In the genomic region with DNA sequence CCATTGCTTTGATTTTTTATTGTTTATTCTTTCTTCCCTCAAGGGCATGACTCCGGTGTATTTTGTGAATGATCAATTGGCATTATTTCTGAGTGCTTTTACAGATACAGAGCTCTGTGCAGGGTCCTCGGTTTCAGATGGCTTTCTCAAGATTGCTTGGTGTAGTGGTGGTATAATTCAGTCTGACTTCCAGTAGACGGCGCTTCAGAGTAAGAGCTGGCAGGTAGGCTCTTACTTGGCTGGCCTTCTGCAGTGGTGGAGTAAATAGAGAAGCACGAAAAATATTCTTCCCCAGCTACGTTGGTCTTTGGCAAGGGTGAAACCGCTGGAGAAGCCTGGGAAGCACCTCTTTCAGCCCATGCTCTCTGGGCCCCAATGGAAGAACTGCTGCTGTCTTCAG, we compare ENCODE assay signal across 16 cellular contexts.
DNase-seq lines count a peak whose midpoint lies in the region; TF ChIP-seq lines count a peak whose summit lies in the region.
"Had no signal": no experiment of that assay in that cellular context is flagged by ENCODE, and none has a peak within 500 bp of the region (broad histone marks: within the 10 kb centered on the region; RNA-seq: fewer than 3 reads in every experiment).

No MANE protein-coding gene starts in this region.

- POLR2A ChIA-PET in OCI-LY7 (lab: Charles Lee): no interaction called here

- no peaks in the 10 kb centered on the region for H3K36me3 ChIP-seq in OCI-LY1 (ENCODE audit: insufficient read depth, low read length)
- no peaks in the 10 kb centered on the region for H3K36me3 ChIP-seq in testis (ENCODE audit: low read depth, missing control alignments)
- no peaks in the 10 kb centered on the region for H3K36me3 ChIP-seq in OCI-LY7 (ENCODE audit: insufficient read depth, low read length)
- no peaks in the 10 kb centered on the region for H3K36me3 ChIP-seq in uterus
- H3K36me3 ChIP-seq: BLaER1 treated with 17β-estradiol and CSF1 and Interleukin-3, amounts not matched to agents 10 nM and 100 nM had no signal

- no peak overlapping the region for H4K8ac ChIP-seq in H9 (replicated peaks; ENCODE audit: insufficient read length, low read depth, low read length)

- H2BK15ac ChIP-seq in H9 (ENCODE audit: low read depth, low read length): no peak overlapping the region

- H2AK5ac ChIP-seq in H9 (ENCODE audit: insufficient read length, low read length): no peak overlapping the region

- H3K9me2 ChIP-seq in OCI-LY1 (ENCODE audit: low read depth, low read length) (no peaks in the 10 kb centered on the region), OCI-LY7 (ENCODE audit: insufficient read depth, low read length) (no peaks in the 10 kb centered on the region; the same call in 1 of the 2 replicates)

- no peaks in the 10 kb centered on the region for H3K79me1 ChIP-seq in H9 (ENCODE audit: insufficient read depth, low read depth, low read length, poor library complexity, severe bottlenecking)

- no peaks in the 10 kb centered on the region for H3K27me3 ChIP-seq in H9 (ENCODE audit: insufficient read depth, low read length)
- no peaks in the 10 kb centered on the region for H3K27me3 ChIP-seq in OCI-LY1 (ENCODE audit: insufficient read depth, low read length)
- no peaks in the 10 kb centered on the region for H3K27me3 ChIP-seq in testis
- no peaks in the 10 kb centered on the region for H3K27me3 ChIP-seq in uterus
- H3K27me3 ChIP-seq: BLaER1 treated with 17β-estradiol and CSF1 and Interleukin-3, amounts not matched to agents 10 nM and 100 nM had no signal

- no peak overlapping the region for H2BK20ac ChIP-seq in H9 (ENCODE audit: low read depth, low read length, poor library complexity, severe bottlenecking)

- no peak overlapping the region for H3K4ac ChIP-seq in H9 (ENCODE audit: low read depth, low read length)

- no peak overlapping the region for H3K14ac ChIP-seq in H9 (ENCODE audit: insufficient read depth, low read length)

- no peaks in the 10 kb centered on the region for H3K79me2 ChIP-seq in H9 (ENCODE audit: insufficient read depth, low read length)
- H3K79me2 ChIP-seq in OCI-LY1 (ENCODE audit: insufficient read depth, low read length): no peaks in the 10 kb centered on the region
- no peaks in the 10 kb centered on the region for H3K79me2 ChIP-seq in OCI-LY7 (ENCODE audit: insufficient read depth, low read depth, low read length)

- no peaks in the 10 kb centered on the region for H3F3A ChIP-seq in OCI-LY1 (ENCODE audit: insufficient read depth, low read length)

- CTCF ChIA-PET in OCI-LY7 (lab: Charles Lee; ENCODE audit: unreplicated experiment): no interaction called here

- H3K9me3 ChIP-seq in H9 (ENCODE audit: control insufficient read depth, low read depth, low read length) (no peaks in the 10 kb centered on the region), OCI-LY1 (ENCODE audit: low read length) (no peaks in the 10 kb centered on the region), testis (no peaks in the 10 kb centered on the region), OCI-LY7 (ENCODE audit: low read length) (no peaks in the 10 kb centered on the region), uterus (no peaks in the 10 kb centered on the region)
- H3K9me3 ChIP-seq: A549; BLaER1 treated with 17β-estradiol and CSF1 and Interleukin-3, amounts not matched to agents 10 nM and 100 nM had no signal

- no peak overlapping the region for H3K4me2 ChIP-seq in H9 (ENCODE audit: insufficient read depth, insufficient read length, low read length)
- no peak overlapping the region for H3K4me2 ChIP-seq in OCI-LY1 (ENCODE audit: low read length)
- no peak overlapping the region for H3K4me2 ChIP-seq in OCI-LY7 (ENCODE audit: low read length)
- H3K4me2 ChIP-seq: A549; BLaER1 treated with 17β-estradiol and CSF1 and Interleukin-3, amounts not matched to agents 10 nM and 100 nM had no signal

- H3K27ac Mint-ChIP-seq in H9 (no peak overlapping the region), endothelial cell (ENCODE audit: unreplicated experiment) (no peak overlapping the region)

- no peak overlapping the region for H3K4me3 ChIP-seq in OCI-LY1 (ENCODE audit: low read depth, low read length, poor library complexity, severe bottlenecking)
- H3K4me3 ChIP-seq in epithelial cell of proximal tubule (ENCODE audit: low read depth, low read length): no peak overlapping the region
- no peak overlapping the region for H3K4me3 ChIP-seq in testis
- H3K4me3 ChIP-seq in OCI-LY7 (ENCODE audit: low read depth, low read length, poor library complexity, severe bottlenecking): no peak overlapping the region
- no peak overlapping the region for H3K4me3 ChIP-seq in uterus
- H3K4me3 ChIP-seq: A549; BLaER1 treated with 17β-estradiol and CSF1 and Interleukin-3, amounts not matched to agents 10 nM and 100 nM; K562 had no signal

- H4K5ac ChIP-seq in H9 (ENCODE audit: insufficient read length, low read depth, low read length): no peak overlapping the region

- H3K9ac ChIP-seq in H9 (ENCODE audit: extremely low read depth, insufficient read length, low read length): no peak overlapping the region
- H3K9ac ChIP-seq in OCI-LY1 (ENCODE audit: low read length): no peak overlapping the region
- H3K9ac ChIP-seq: BLaER1 treated with 17β-estradiol and CSF1 and Interleukin-3, amounts not matched to agents 10 nM and 100 nM had no signal

- no peak overlapping the region for H2BK12ac ChIP-seq in H9 (ENCODE audit: insufficient read length, low read depth, low read length)

- H3K27ac ChIP-seq in 22Rv1: no peak overlapping the region
- no peak overlapping the region for H3K27ac ChIP-seq in H9 (ENCODE audit: insufficient read length, low read depth, low read length)
- no peak overlapping the region for H3K27ac ChIP-seq in OCI-LY1 (ENCODE audit: low read depth, low read length, poor library complexity, severe bottlenecking)
- H3K27ac ChIP-seq in testis: no peak overlapping the region
- no peak overlapping the region for H3K27ac ChIP-seq in OCI-LY7 (ENCODE audit: low read depth, low read length, poor library complexity, severe bottlenecking)
- no peak overlapping the region for H3K27ac ChIP-seq in uterus
- H3K27ac ChIP-seq: A549; BLaER1 treated with 17β-estradiol and CSF1 and Interleukin-3, amounts not matched to agents 10 nM and 100 nM had no signal

- DNase-seq in H9 (peak; percentile 45), epithelial cell of proximal tubule (ENCODE audit: low read depth) (no peak), testis (no peak), OCI-LY7 (ENCODE audit: low spot score) (no peak), uterus (no peak), endothelial cell (ENCODE audit: low spot score) (no peak)
- DNase-seq: GF-D8, NCI-H1436 treated with DMSO at 0.1 percent for 48 hours, NCI-H82, SHP77, T-helper 1 cell had no signal

- intact Hi-C loops in testis (cut with DNase I; ENCODE audit: low total_unique reads) (no loop called here), OCI-LY7 (cut with micrococcal nuclease; ENCODE audit: unreplicated experiment) (no loop called here), uterus (cut with DNase I; ENCODE audit: low total_unique reads) (no loop called here)

- no peaks in the 10 kb centered on the region for H3K9me3 Mint-ChIP-seq in H9
- no peaks in the 10 kb centered on the region for H3K9me3 Mint-ChIP-seq in endothelial cell (ENCODE audit: unreplicated experiment)

- H3K4me1 ChIP-seq in H9 (ENCODE audit: insufficient read depth, low read length) (no peaks in the 10 kb centered on the region), OCI-LY1 (ENCODE audit: insufficient read depth, low read length, severe bottlenecking) (no peaks in the 10 kb centered on the region), testis (no peaks in the 10 kb centered on the region), OCI-LY7 (ENCODE audit: insufficient read depth, low read length, poor library complexity, severe bottlenecking) (no peaks in the 10 kb centered on the region), uterus (no peaks in the 10 kb centered on the region)
- H3K4me1 ChIP-seq: A549; BLaER1 treated with 17β-estradiol and CSF1 and Interleukin-3, amounts not matched to agents 10 nM and 100 nM had no signal

- H3K4me3 Mint-ChIP-seq in H9 (no peak overlapping the region), endothelial cell (ENCODE audit: unreplicated experiment) (no peak overlapping the region)

- H3K18ac ChIP-seq in H9 (ENCODE audit: insufficient read length, low read depth, low read length): no peak overlapping the region

- no peaks in the 10 kb centered on the region for H3K27me3 Mint-ChIP-seq in H9 (ENCODE audit: low read depth)
- no peaks in the 10 kb centered on the region for H3K27me3 Mint-ChIP-seq in endothelial cell (ENCODE audit: unreplicated experiment)

- TF ChIP-seq CTCF in 22Rv1 (IDR thresholded peaks at IDR 0.05): peak; percentile 25; the same call in 1 of the 2 replicates
- TF ChIP-seq CTCF in H9 (conservative IDR thresholded peaks at IDR 0.05): peak; percentile 63; the same call in 2 of the 3 replicates
- TF ChIP-seq CTCF in OCI-LY1 (IDR thresholded peaks at IDR 0.05; ENCODE audit: low read length): peak; percentile 42; the same call in 1 of the 2 replicates
- TF ChIP-seq CTCF in epithelial cell of proximal tubule (conservative IDR thresholded peaks at IDR 0.05; ENCODE audit: low read depth, low read length): peak; percentile 10
- no peak for TF ChIP-seq CTCF in testis (IDR thresholded peaks at IDR 0.05)
- no peak for TF ChIP-seq CTCF in OCI-LY7 (conservative IDR thresholded peaks at IDR 0.05; ENCODE audit: low read length)
- TF ChIP-seq CTCF in uterus (IDR thresholded peaks at IDR 0.05): no peak
- TF ChIP-seq CTCF in endothelial cell (IDR thresholded peaks at IDR 0.05; ENCODE audit: unreplicated experiment): no peak

- no peak for TF ChIP-seq POLR2A in testis (IDR thresholded peaks at IDR 0.05)
- no peak for TF ChIP-seq POLR2A in uterus (IDR thresholded peaks at IDR 0.05)

- no peak overlapping the region for H3K56ac ChIP-seq in H9 (ENCODE audit: insufficient read length, low read depth, low read length)

- H4K20me1 ChIP-seq in H9 (ENCODE audit: control insufficient read depth, insufficient read depth, insufficient read length): no peaks in the 10 kb centered on the region
- H4K20me1 ChIP-seq in OCI-LY1 (ENCODE audit: insufficient read depth, low read length): no peaks in the 10 kb centered on the region
- H4K20me1 ChIP-seq in OCI-LY7 (ENCODE audit: insufficient read depth, low read length): no peaks in the 10 kb centered on the region
- H4K20me1 ChIP-seq: BLaER1 treated with 17β-estradiol and CSF1 and Interleukin-3, amounts not matched to agents 10 nM and 100 nM had no signal

- no peak overlapping the region for H2BK120ac ChIP-seq in H9 (ENCODE audit: low read depth, low read length, poor library complexity, severe bottlenecking)

- H3K23ac ChIP-seq in H9 (ENCODE audit: insufficient read length, low read depth, low read length): no peak overlapping the region

- no peak overlapping the region for H3T11ph ChIP-seq in H9 (ENCODE audit: low read length)

- H3K23me2 ChIP-seq in H9 (ENCODE audit: insufficient read length, low read depth, low read length, poor library complexity, severe bottlenecking): no peaks in the 10 kb centered on the region

- no CpG with 5 or more reads among the region's 7 CpGs for WGBS in H9 (ENCODE audit: extremely low coverage, insufficient read length, low lambda C conversion rate)
- 66 to 69% methylated on average over 7 of the region's 7 CpGs for WGBS in testis, 2 donors

- no peak overlapping the region for H4K91ac ChIP-seq in H9 (ENCODE audit: insufficient read length, low read depth, low read length)

- no peak overlapping the region for H2AFZ ChIP-seq in H9 (ENCODE audit: low read length)
- H2AFZ ChIP-seq in OCI-LY1 (ENCODE audit: low read length): no peak overlapping the region
- no peak overlapping the region for H2AFZ ChIP-seq in OCI-LY7 (ENCODE audit: low read length)

- H3K4me1 Mint-ChIP-seq in H9 (no peaks in the 10 kb centered on the region), endothelial cell (ENCODE audit: unreplicated experiment) (no peaks in the 10 kb centered on the region)

- H3K36me3 Mint-ChIP-seq in H9 (ENCODE audit: insufficient read depth in 1 of 3, low read depth in 3 of 3): no peaks in the 10 kb centered on the region
- no peaks in the 10 kb centered on the region for H3K36me3 Mint-ChIP-seq in endothelial cell (ENCODE audit: low read depth, unreplicated experiment)

- no TSS peak for BruUV-seq in OCI-LY7 (replicated peaks; lab: Mats Ljungman, UMichigan)

- no peak overlapping the region for H2BK5ac ChIP-seq in H9 (ENCODE audit: insufficient read length, low read length)

Comparison
In these comparisons a context has a peak if more than half of its experiments do, and no peak if none do; other contexts are left out.
1. CTCF ChIP-seq: peak in 22Rv1 (single experiment), H9 (single experiment), OCI-LY1 (single experiment) and epithelial cell of proximal tubule (single experiment); none in testis (0 of 3), OCI-LY7 (single experiment), uterus (0 of 4) and endothelial cell (single experiment).